ENCODE assay signal across 1 cellular context in genomic region chr14:71497645-71498086, GRCh38.
TF ChIP-seq lines count a peak whose summit lies in the region.

No MANE protein-coding gene starts in this region.

TF ChIP-seq in GM12878, 131 proteins besides CTCF, POLR2A, EP300 and RAD21 (continued from another document):
- TF ChIP-seq NKRF (conservative IDR thresholded peaks at IDR 0.05), result no peak
- TF ChIP-seq CBX5 (IDR thresholded peaks at IDR 0.05; ENCODE audit: low read depth), result no peak
- peak; percentile 94 for TF ChIP-seq SMAD1 (IDR thresholded peaks at IDR 0.05; ENCODE audit: low read depth, partially characterized antibody)
- TF ChIP-seq E2F4 (IDR thresholded peaks at IDR 0.05; ENCODE audit: low read depth, low read length), result no peak
- peak; percentile 89 for TF ChIP-seq MEF2B (IDR thresholded peaks at IDR 0.05; ENCODE audit: partially characterized antibody, poor library complexity, severe bottlenecking)
- peak; percentile 66 for TF ChIP-seq CREB1 (IDR thresholded peaks at IDR 0.05; ENCODE audit: low read depth)
- TF ChIP-seq ATF3 (IDR thresholded peaks at IDR 0.05; ENCODE audit: borderline replicate concordance, extremely low read depth, low read depth, low read length), result no peak
- TF ChIP-seq E2F8 (IDR thresholded peaks at IDR 0.05; ENCODE audit: low read depth, partially characterized antibody), result no peak
